ENCODE assay signal across 21 cellular contexts in genomic region chr3:184143327-184143726, GRCh38. TPM values are rescaled to one million over a fixed set of nuclear protein-coding genes. Genes with fewer than 3 reads are reported as not detected.
DNase-seq lines count a peak whose midpoint lies in the region; ATAC-seq and TF ChIP-seq lines count a peak whose summit lies in the region.
"Had no signal": no experiment of that assay in that cellular context is flagged by ENCODE, and none has a peak within 500 bp of the region (broad histone marks: within the 10 kb centered on the region; RNA-seq: fewer than 3 reads in every experiment).

No MANE protein-coding gene starts in this region.

- H3K4me3 ChIP-seq in spleen, result no peak overlapping the region
- H3K4me3 ChIP-seq: BLaER1 treated with 17β-estradiol and CSF1 and Interleukin-3, amounts not matched to agents 10 nM and 100 nM had no signal

- POLR2A ChIA-PET in activated B cell treated with CpG ODN at 0.5 μM for 24 hours (lab: Charles Lee), result interaction anchor here (0.5 to 1.4 kb wide), 2 partner anchors 8 to 13 kb away, joined by 4 to 8 read pairs; partner anchors contain the start of gene EIF2B5

- DNase-seq in activated effector memory CD4-positive, alpha-beta T cell treated with anti-CD3 and anti-CD28 coated beads, Interleukin-2, amount 50 U/mL, for 16 hours, result peak; percentile 55
- no peak for DNase-seq in activated effector memory CD4-positive, alpha-beta T cell treated with Interleukin-2 at 50 U/mL for 16 hours
- DNase-seq in activated B cell treated with CpG ODN at 0.5 μM for 24 hours, result no peak
- DNase-seq in spleen, result peak; percentile 42
- DNase-seq in GM10266 (ENCODE audit: extremely low spot score), result no peak
- DNase-seq: CD8-positive, alpha-beta memory T cell; DMS53; EL; MV-4-11; NCI-H1694 treated with DMSO at 0.1 percent for 48 hours; NCI-H510A; NCI-H82; OCI-M1; SHP77 treated with DMSO at 0.1 percent for 48 hours had no signal

- no peak for TF ChIP-seq CTCF in activated B cell treated with CpG ODN at 0.5 μM for 24 hours (IDR thresholded peaks at IDR 0.05)
- no peak for TF ChIP-seq CTCF in spleen (IDR thresholded peaks at IDR 0.05 in 8 of 11, conservative IDR thresholded peaks at IDR 0.05 in 3 of 11)
- no peak for TF ChIP-seq CTCF in GM10266 (IDR thresholded peaks at IDR 0.05; ENCODE audit: control insufficient read depth, insufficient read depth, low read depth, missing control alignments)

- peaks cover 0 to 15% (median 12%) of the 10 kb centered on the region in 6 donors for H3K4me1 ChIP-seq in spleen

- CTCF ChIA-PET in activated B cell treated with CpG ODN at 0.5 μM for 24 hours (lab: Charles Lee), result interaction anchor here (1.3 to 2.2 kb wide), 2 partner anchors 8 to 84 kb away, joined by 4 to 7 read pairs; partner anchors contain the start of gene EIF2B5

- ATAC-seq in HG02610 (IDR thresholded peaks at IDR 0.05; ENCODE audit: unreplicated experiment) (peak; percentile 44), activated B cell treated with CpG ODN at 0.5 μM for 24 hours (ENCODE audit: low read depth) (no peak), HG03460 (IDR thresholded peaks at IDR 0.05; ENCODE audit: unreplicated experiment) (no peak)

- H3K9me3 ChIP-seq in spleen, result no peaks in the 10 kb centered on the region
- H3K9me3 ChIP-seq: BLaER1 treated with 17β-estradiol and CSF1 and Interleukin-3, amounts not matched to agents 10 nM and 100 nM had no signal

- H3K27ac Mint-ChIP-seq in activated B cell treated with CpG ODN at 0.5 μM for 24 hours, result peak overlapping the region; percentile 53

- H3K36me3 Mint-ChIP-seq in activated B cell treated with CpG ODN at 0.5 μM for 24 hours (ENCODE audit: low read depth), result peaks cover 71% of the 10 kb centered on the region

- WGBS in spleen, 5 donors, result 65 to 89% (median 81%) methylated on average over 3 of the region's 3 CpGs

- H3K27me3 ChIP-seq in spleen (replicated peaks in 1 of 7), result no peaks in the 10 kb centered on the region
- H3K27me3 ChIP-seq: BLaER1 treated with 17β-estradiol and CSF1 and Interleukin-3, amounts not matched to agents 10 nM and 100 nM had no signal

- intact Hi-C loops in activated B cell treated with CpG ODN at 0.5 μM for 24 hours (cut with micrococcal nuclease) (no loop called here), spleen (cut with DNase I; ENCODE audit: low total_unique reads) (no loop called here)

- TF ChIP-seq POLR2A in spleen (IDR thresholded peaks at IDR 0.05), result no peak

- H3K27me3 Mint-ChIP-seq in activated B cell treated with CpG ODN at 0.5 μM for 24 hours, result no peaks in the 10 kb centered on the region
- H3K27me3 Mint-ChIP-seq: CD8-positive, alpha-beta memory T cell had no signal

- H3K27ac ChIP-seq in spleen, result no peak overlapping the region
- H3K27ac ChIP-seq: BLaER1 treated with 17β-estradiol and CSF1 and Interleukin-3, amounts not matched to agents 10 nM and 100 nM; HL-60; KMS-11 had no signal

- no peak overlapping the region for H3K4me3 Mint-ChIP-seq in activated B cell treated with CpG ODN at 0.5 μM for 24 hours
- H3K4me3 Mint-ChIP-seq: CD8-positive, alpha-beta memory T cell had no signal

- H3K9me3 Mint-ChIP-seq in activated B cell treated with CpG ODN at 0.5 μM for 24 hours, result no peaks in the 10 kb centered on the region
- H3K9me3 Mint-ChIP-seq: CD8-positive, alpha-beta memory T cell had no signal

- peaks cover 12% of the 10 kb centered on the region for H3K4me1 Mint-ChIP-seq in activated B cell treated with CpG ODN at 0.5 μM for 24 hours

- H3K36me3 ChIP-seq in spleen, result peaks cover 8 to 88% (median 77%) of the 10 kb centered on the region in 6 donors

RNA-seq across cellular contexts. Expression of gene EIF2B5, which starts 8.2 kb away (rescaled TPM):
- total RNA-seq in activated B cell treated with CpG ODN at 0.5 μM for 24 hours, result 72.0 and 74.2 TPM in 2 replicates
- 10 to 100 TPM; 40.4 to 50.7 (median 46.3) TPM for total RNA-seq in spleen
- polyA plus RNA-seq in spleen, result 10 to 100 TPM; 40.4 to 55.7 (median 52.8) TPM

RNA-seq across cellular contexts. Expression of gene DVL3, which starts 11.8 kb away (rescaled TPM):
- 52.1 and 54.2 TPM in 2 replicates for total RNA-seq in activated B cell treated with CpG ODN at 0.5 μM for 24 hours
- total RNA-seq in spleen, result 10 to 100 TPM; 40.3 to 67.3 (median 54.2) TPM
- polyA plus RNA-seq in spleen, result 10 to 100 TPM; 12.3 to 28.2 (median 15.8) TPM

RNA-seq across cellular contexts. Expression of gene AP2M1, which starts 31.3 kb away (rescaled TPM):
- 169 and 177 TPM in 2 replicates for total RNA-seq in activated B cell treated with CpG ODN at 0.5 μM for 24 hours
- total RNA-seq in spleen, result 100 to 1,000 TPM; 192 to 254 (median 204) TPM
- polyA plus RNA-seq in spleen, result 100 to 1,000 TPM in 2 of 3 donors, 10 to 100 TPM in 1; 98.7 to 155 (median 137) TPM

RNA-seq across cellular contexts. Expression of gene ABCF3, which starts 42.7 kb away (rescaled TPM):
- total RNA-seq in activated B cell treated with CpG ODN at 0.5 μM for 24 hours (78.0 and 86.7 TPM in 2 replicates), spleen (10 to 100 TPM; 46.4 to 90.7 (median 69.8) TPM)
- 10 to 100 TPM; 35.3 to 67.3 (median 61.2) TPM for polyA plus RNA-seq in spleen

RNA-seq across cellular contexts. Expression of gene HTR3E, which starts 46.5 kb away (rescaled TPM):
- total RNA-seq in activated B cell treated with CpG ODN at 0.5 μM for 24 hours (not detected in 2 replicates), spleen (not detected)
- polyA plus RNA-seq in spleen, result not detected
- total RNA-seq: CD8-positive, alpha-beta memory T cell; HT1080; RPMI7951 had no signal
- polyA plus RNA-seq: CD8-positive, alpha-beta memory T cell had no signal

Comparison
In these comparisons a context has a peak if more than half of its experiments do, and no peak if none do; other contexts are left out.
1. DNase-seq: peak in activated effector memory CD4-positive, alpha-beta T cell treated with anti-CD3 and anti-CD28 coated beads, Interleukin-2, amount 50 U/mL, for 16 hours (single experiment) and spleen (single experiment); none in activated effector memory CD4-positive, alpha-beta T cell treated with Interleukin-2 at 50 U/mL for 16 hours (single experiment), activated B cell treated with CpG ODN at 0.5 μM for 24 hours (single experiment) and GM10266 (single experiment).